In genomic region chr6:151119823-151120524, GRCh38 we compare ENCODE assay signal across 1 cellular context.
A peak's percentile ranks its signal among the peaks of the same experiment; 100 is the strongest.
TF ChIP-seq lines count a peak whose summit lies in the region.

No MANE protein-coding gene starts in this region.

TF ChIP-seq in HepG2, 621 proteins besides CTCF, POLR2A, EP300 and RAD21 (continued from another document and continues in another):
- TF ChIP-seq GMEB1 (CRISPR knock-in tag; IDR thresholded peaks at IDR 0.05; ENCODE audit: borderline replicate concordance), result peak; percentile 21; the same call in 1 of the 2 replicates
- no peak for TF ChIP-seq THYN1 (CRISPR knock-in tag; IDR thresholded peaks at IDR 0.05; ENCODE audit: borderline replicate concordance, low read depth)
- peak; percentile 51; the same call in 1 of the 2 replicates for TF ChIP-seq ZNF546 (CRISPR knock-in tag; conservative IDR thresholded peaks at IDR 0.05)
- no peak for TF ChIP-seq ZBTB8A (CRISPR knock-in tag; IDR thresholded peaks at IDR 0.05; ENCODE audit: borderline replicate concordance, low read depth)
- TF ChIP-seq NCOR1 (IDR thresholded peaks at IDR 0.05; ENCODE audit: borderline replicate concordance, low read length), result peak; percentile 99
- peak; percentile 86 for TF ChIP-seq RARA (CRISPR knock-in tag; IDR thresholded peaks at IDR 0.05)
- peak; percentile 75 for TF ChIP-seq ZNF687 (CRISPR knock-in tag; IDR thresholded peaks at IDR 0.05)
- peak; percentile 93 for TF ChIP-seq XRCC5 (optimal IDR thresholded peaks at IDR 0.05; ENCODE audit: low read length)
- peak; percentile 92 for TF ChIP-seq HDAC2 (CRISPR knock-in tag; IDR thresholded peaks at IDR 0.05)
- TF ChIP-seq ZNF639 (CRISPR knock-in tag; conservative IDR thresholded peaks at IDR 0.05), result no peak
- TF ChIP-seq ZMYM3 (CRISPR knock-in tag; IDR thresholded peaks at IDR 0.05), result peak; percentile 83
- 0 out of 2 replicates have a peak, but pooled peaks have one; percentile 62 for TF ChIP-seq ETV6 (CRISPR knock-in tag; conservative IDR thresholded peaks at IDR 0.05)
- peak; percentile 95 for TF ChIP-seq ZGPAT (CRISPR knock-in tag; IDR thresholded peaks at IDR 0.05)
- peak; percentile 27 for TF ChIP-seq ZEB1 (IDR thresholded peaks at IDR 0.05; ENCODE audit: insufficient replicate concordance, low read depth)
- peak; percentile 82 for TF ChIP-seq ZNF574 (CRISPR knock-in tag; IDR thresholded peaks at IDR 0.05)
- peak; percentile 38; the same call in 1 of the 2 replicates for TF ChIP-seq ZNF629 (CRISPR knock-in tag; conservative IDR thresholded peaks at IDR 0.05)
- peak; percentile 75; the same call in 1 of the 2 replicates for TF ChIP-seq NR0B2 (CRISPR knock-in tag; IDR thresholded peaks at IDR 0.05)
- 0 out of 2 replicates have a peak, but pooled peaks have one; percentile 64 for TF ChIP-seq ZFP90 (CRISPR knock-in tag; IDR thresholded peaks at IDR 0.05; ENCODE audit: borderline replicate concordance)
- 0 out of 2 replicates have a peak, but pooled peaks have one; percentile 11 for TF ChIP-seq BCL3 (CRISPR knock-in tag; IDR thresholded peaks at IDR 0.05)
- no peak; the same call in 1 of the 2 replicates for TF ChIP-seq FOXK1 (CRISPR knock-in tag; IDR thresholded peaks at IDR 0.05; ENCODE audit: borderline replicate concordance, low read depth)
- peak; percentile 62; the same call in 1 of the 2 replicates for TF ChIP-seq ZNF788 (CRISPR knock-in tag; IDR thresholded peaks at IDR 0.05; ENCODE audit: borderline replicate concordance)
- peak; percentile 85; the same call in 1 of the 2 replicates for TF ChIP-seq YEATS4 (CRISPR knock-in tag; IDR thresholded peaks at IDR 0.05; ENCODE audit: borderline replicate concordance)
- peak; percentile 95; the same call in 1 of the 2 replicates for TF ChIP-seq ZNF614 (CRISPR knock-in tag; IDR thresholded peaks at IDR 0.05; ENCODE audit: borderline replicate concordance)
- TF ChIP-seq DDIT3 (CRISPR knock-in tag; IDR thresholded peaks at IDR 0.05), result no peak
- TF ChIP-seq RBFOX2 (IDR thresholded peaks at IDR 0.05; ENCODE audit: low read depth, low read length), result no peak
- TF ChIP-seq SP5 (CRISPR knock-in tag; IDR thresholded peaks at IDR 0.05; ENCODE audit: borderline replicate concordance, low read depth), result peak; percentile 99
- peak; percentile 100 for TF ChIP-seq HNF4A (CRISPR knock-in tag; IDR thresholded peaks at IDR 0.05)
- TF ChIP-seq ZNF350 (CRISPR knock-in tag; IDR thresholded peaks at IDR 0.05; ENCODE audit: borderline replicate concordance, low read depth), result peak; percentile 94
- no peak for TF ChIP-seq PREB (CRISPR knock-in tag; IDR thresholded peaks at IDR 0.05)
- TF ChIP-seq ZNF562 (CRISPR knock-in tag; IDR thresholded peaks at IDR 0.05; ENCODE audit: borderline replicate concordance), result no peak
- no peak for TF ChIP-seq ZNF672 (CRISPR knock-in tag; IDR thresholded peaks at IDR 0.05)
- 0 out of 2 replicates have a peak, but pooled peaks have one; percentile 18 for TF ChIP-seq ZBTB46 (CRISPR knock-in tag; IDR thresholded peaks at IDR 0.05; ENCODE audit: borderline replicate concordance)
- peak; percentile 16 for TF ChIP-seq CCAR2 (optimal IDR thresholded peaks at IDR 0.05; ENCODE audit: low read depth, low read length)
- peak; percentile 52; the same call in 1 of the 2 replicates for TF ChIP-seq ATF1 (CRISPR knock-in tag; IDR thresholded peaks at IDR 0.05)
- TF ChIP-seq SMAD1 (CRISPR knock-in tag; IDR thresholded peaks at IDR 0.05; ENCODE audit: borderline replicate concordance, low read depth), result no peak; the same call in 1 of the 2 replicates
- no peak for TF ChIP-seq SMAD9 (CRISPR knock-in tag; IDR thresholded peaks at IDR 0.05)
- TF ChIP-seq ZBTB33 (CRISPR knock-in tag; IDR thresholded peaks at IDR 0.05), result peak; percentile 78; the same call in 1 of the 2 replicates
- 0 out of 2 replicates have a peak, but pooled peaks have one; percentile 43 for TF ChIP-seq TGIF2 (CRISPR knock-in tag; IDR thresholded peaks at IDR 0.05)
- TF ChIP-seq CHD2 (IDR thresholded peaks at IDR 0.05; ENCODE audit: low read depth, low read length), result peak; percentile 21; the same call in 1 of the 2 replicates
- TF ChIP-seq ZNF143 (CRISPR knock-in tag; IDR thresholded peaks at IDR 0.05), result no peak
- TF ChIP-seq ZMAT3 (CRISPR knock-in tag; conservative IDR thresholded peaks at IDR 0.05), result no peak
- no peak for TF ChIP-seq ZNF496 (CRISPR knock-in tag; IDR thresholded peaks at IDR 0.05; ENCODE audit: insufficient replicate concordance)
